Comparison of ENCODE assay signal across 8 cellular contexts in the genomic region with DNA sequence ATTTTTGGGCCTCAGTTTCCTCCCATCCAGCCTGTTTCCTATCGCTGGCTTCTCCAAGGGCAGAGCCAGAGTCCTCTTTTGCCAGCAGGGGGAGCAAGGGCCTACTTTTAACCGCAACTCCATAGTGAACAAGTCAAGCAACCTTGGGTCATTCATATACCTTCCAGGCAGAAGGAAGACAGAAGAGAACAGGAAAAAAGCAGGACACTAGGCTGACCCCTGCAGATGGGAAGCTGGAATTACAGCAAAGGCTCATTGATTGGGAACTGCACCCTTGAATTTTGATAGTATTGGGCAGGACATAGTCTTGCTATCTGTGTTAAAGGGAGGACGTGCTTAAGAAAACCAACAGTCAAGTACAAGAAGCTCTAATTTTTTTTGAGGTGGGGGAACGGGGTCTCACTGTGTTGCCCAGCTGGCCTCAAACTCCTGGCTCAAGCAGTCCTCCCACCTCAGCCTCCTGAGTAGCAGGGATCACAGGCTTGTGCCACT. TPM values are rescaled to one million over a fixed set of nuclear protein-coding genes. Genes with fewer than 3 reads are reported as not detected.
A peak's percentile ranks its signal among the peaks of the same experiment; 100 is the strongest.
DNase-seq lines count a peak whose midpoint lies in the region; ATAC-seq and TF ChIP-seq lines count a peak whose summit lies in the region.

No MANE protein-coding gene starts in this region.

- DNase-seq in NCI-H187 (lab: John Stamatoyannopoulos, UW) (peak; percentile 4 to 47), T-cell (peak in 29 of 34 experiments; percentile 11 to 54 (median 37)), astrocyte of the hippocampus (ENCODE audit: low read depth, low spot score) (peak; percentile 90), iPS DF 6.9 (ENCODE audit: low read depth, low spot score) (peak; percentile 95)
- DNase-seq in stimulated activated CD4-positive, alpha-beta T cell treated with anti-CD3 and anti-CD28 coated beads, Interleukin-15, amount 100 ng/mL, for 1 hour (ENCODE audit: low read depth in 1 of 2, low spot score in 1 of 2): peak; percentile 19 to 21

- peaks cover 9% of the 10 kb centered on the region; the same call in 1 of the 2 replicates for H3K36me3 ChIP-seq in iPS DF 6.9 (ENCODE audit: control insufficient read depth, insufficient read depth, low read length)

- CTCF ChIA-PET in T-cell (lab: Charles Lee): interaction anchor here in 1 of 2 donors (0.6 to 1.2 kb wide), 3 partner anchors 39 to 180 kb away, joined by 3 to 5 read pairs (median 4); a partner anchor contains a TSS

- ATAC-seq in T-cell (replicated peaks in 1 of 4) (peak in 2 of 4 experiments; percentile 28 to 36), HG02970 (IDR thresholded peaks at IDR 0.05; ENCODE audit: low FRiP score, unreplicated experiment) (no peak), GM18861 (IDR thresholded peaks at IDR 0.05; ENCODE audit: unreplicated experiment) (no peak)

- peaks cover 11% of the 10 kb centered on the region for H3K36me3 Mint-ChIP-seq in T-cell

- POLR2A ChIA-PET in T-cell (lab: Charles Lee): no interaction called here

- TF ChIP-seq CTCF in GM12872 (IDR thresholded peaks at IDR 0.05; ENCODE audit: insufficient read depth, low read depth, low read length): peak; percentile 86

- H3K27me3 ChIP-seq in iPS DF 6.9 (ENCODE audit: control insufficient read depth, insufficient read depth, low read length): no peaks in the 10 kb centered on the region

- no peak overlapping the region for H3K27ac ChIP-seq in iPS DF 6.9 (ENCODE audit: low read length)

- H3K4me1 ChIP-seq in iPS DF 6.9 (ENCODE audit: control insufficient read depth, insufficient read depth, low read length): no peaks in the 10 kb centered on the region

- no peak overlapping the region for H3K27ac Mint-ChIP-seq in T-cell

- peaks cover 0 to 2% (median 0%) of the 10 kb centered on the region in 3 donors for H3K4me1 Mint-ChIP-seq in T-cell

- no peaks in the 10 kb centered on the region for H3K27me3 Mint-ChIP-seq in T-cell

- no peaks in the 10 kb centered on the region for H3K9me3 Mint-ChIP-seq in T-cell

- no peak overlapping the region for H3K4me3 ChIP-seq in iPS DF 6.9 (ENCODE audit: low read length)

- H3K9me3 ChIP-seq in iPS DF 6.9 (ENCODE audit: control insufficient read depth, insufficient read depth, low read length): no peaks in the 10 kb centered on the region

- WGBS in iPS DF 6.9 (ENCODE audit: insufficient coverage, insufficient read length): no CpG with 5 or more reads among the region's 4 CpGs

- no peak overlapping the region for H3K4me3 Mint-ChIP-seq in T-cell

RNA-seq across cellular contexts. Expression of a gene that starts 30.1 kb away (rescaled TPM):
- not detected for total RNA-seq in T-cell

RNA-seq across cellular contexts. Expression of a gene that starts 31.5 kb away (rescaled TPM):
- total RNA-seq in T-cell: 10 to 100 TPM; 33.3 to 40.0 (median 37.7) TPM

Comparison
In these comparisons a context has a peak if more than half of its experiments do, and no peak if none do; other contexts are left out.
1. DNase-seq: peak in every context shown above with its lines; median percentile 95 in iPS DF 6.9; 90 in astrocyte of the hippocampus; 37 in T-cell; 26 in NCI-H187; 20 in stimulated activated CD4-positive, alpha-beta T cell treated with anti-CD3 and anti-CD28 coated beads, Interleukin-15, amount 100 ng/mL, for 1 hour.